12 cellular contexts compared by ENCODE assay signal in genomic region chr5:127206320-127207113, GRCh38.
DNase-seq lines count a peak whose midpoint lies in the region; ATAC-seq, FAIRE-seq and TF ChIP-seq lines count a peak whose summit lies in the region.
"Had no signal": no experiment of that assay in that cellular context is flagged by ENCODE, and none has a peak within 500 bp of the region (broad histone marks: within the 10 kb centered on the region; RNA-seq: fewer than 3 reads in every experiment).

No MANE protein-coding gene starts in this region.

- no peak overlapping the region for H3K27ac ChIP-seq in keratinocyte (ENCODE audit: control insufficient read depth, insufficient read depth, low read length)
- H3K27ac ChIP-seq: heart right ventricle had no signal

- TF ChIP-seq CTCF in keratinocyte (optimal IDR thresholded peaks at IDR 0.05 in 1 of 3, IDR thresholded peaks at IDR 0.05 in 1 of 3, conservative IDR thresholded peaks at IDR 0.05 in 1 of 3; ENCODE audit: extremely low read depth in 1 of 3, insufficient read depth in 2 of 3, low read length in 3 of 3) = no peak

- H3K9ac ChIP-seq in adipocyte (ENCODE audit: low read length) (no peak overlapping the region), keratinocyte (ENCODE audit: control insufficient read depth, extremely low read depth, insufficient read depth, low read length) (no peak overlapping the region)

- peaks cover 13% of the 10 kb centered on the region for H3K4me1 ChIP-seq in adipocyte (ENCODE audit: control insufficient read depth, insufficient read depth, low read length)
- H3K4me1 ChIP-seq in keratinocyte (ENCODE audit: control insufficient read depth, extremely low read depth, insufficient read depth, low read length) = peaks cover 9% of the 10 kb centered on the region
- H3K4me1 ChIP-seq: heart right ventricle had no signal

- H3K27me3 ChIP-seq in adipocyte (replicated peaks; ENCODE audit: control insufficient read depth, insufficient read depth, low read length) (peaks cover 2% of the 10 kb centered on the region), keratinocyte (ENCODE audit: control insufficient read depth, extremely low read depth, insufficient read depth, low read length) (peaks cover 9% of the 10 kb centered on the region)
- H3K27me3 ChIP-seq: heart right ventricle had no signal

- no peak overlapping the region for H3K27ac Mint-ChIP-seq in activated naive CD4-positive, alpha-beta T cell treated with anti-CD3 and anti-CD28 coated beads, Interleukin-2, amount 50 U/mL, for 72 hours
- H3K27ac Mint-ChIP-seq: activated naive CD8-positive, alpha-beta T cell treated with anti-CD3 and anti-CD28 coated beads, Interleukin-2, amount 50 U/mL, for 24 hours had no signal

- DNase-seq in AG20443 (ENCODE audit: low spot score) (peak; percentile 37), HTR-8/SVneo (ENCODE audit: insufficient read length, low spot score) (peak; percentile 53), adipocyte (ENCODE audit: low read depth) (peak; percentile 85), keratinocyte (ENCODE audit: low read depth, low spot score) (no peak), left colon (no peak), NCI-H2227 treated with DMSO at 0.1 percent for 48 hours (lab: John Stamatoyannopoulos, UW) (no peak)
- DNase-seq in activated CD4-positive, alpha-beta T cell treated with anti-CD3 and anti-CD28 coated beads for 1 hour = no peak
- no peak for DNase-seq in activated naive CD4-positive, alpha-beta T cell treated with anti-CD3 and anti-CD28 coated beads, Interleukin-2, amount 50 U/mL, for 72 hours (ENCODE audit: low spot score in 2 of 2)
- DNase-seq: activated naive CD8-positive, alpha-beta T cell treated with anti-CD3 and anti-CD28 coated beads, Interleukin-2, amount 50 U/mL, for 24 hours; DMS79; heart right ventricle; NCI-H187 had no signal

- no peaks in the 10 kb centered on the region for H3K36me3 ChIP-seq in adipocyte (ENCODE audit: control insufficient read depth, insufficient read depth, low read length, severe bottlenecking)
- no peaks in the 10 kb centered on the region for H3K36me3 ChIP-seq in keratinocyte (ENCODE audit: control insufficient read depth in 2 of 2, extremely low read depth in 1 of 2, insufficient read depth in 2 of 2, low read length in 2 of 2)
- H3K36me3 ChIP-seq: heart right ventricle had no signal

- ATAC-seq in left colon = no peak
- ATAC-seq in activated naive CD4-positive, alpha-beta T cell treated with anti-CD3 and anti-CD28 coated beads, Interleukin-2, amount 50 U/mL, for 72 hours = no peak
- ATAC-seq: activated naive CD8-positive, alpha-beta T cell treated with anti-CD3 and anti-CD28 coated beads, Interleukin-2, amount 50 U/mL, for 24 hours; heart right ventricle had no signal

- H3K9me3 Mint-ChIP-seq in activated naive CD4-positive, alpha-beta T cell treated with anti-CD3 and anti-CD28 coated beads, Interleukin-2, amount 50 U/mL, for 72 hours = no peaks in the 10 kb centered on the region
- H3K9me3 Mint-ChIP-seq: activated naive CD8-positive, alpha-beta T cell treated with anti-CD3 and anti-CD28 coated beads, Interleukin-2, amount 50 U/mL, for 24 hours had no signal

- FAIRE-seq in HTR-8/SVneo (lab: Jason Lieb, UNC) (peak; percentile 81), keratinocyte (lab: Jason Lieb, UNC) (peak; percentile 39)

- no peaks in the 10 kb centered on the region for H3K9me3 ChIP-seq in adipocyte (ENCODE audit: control insufficient read depth, low read length)
- H3K9me3 ChIP-seq in keratinocyte (ENCODE audit: control insufficient read depth, low read depth, low read length) = no peaks in the 10 kb centered on the region

- intact Hi-C loops in left colon (cut with DNase I, micrococcal nuclease) = no loop called here

- dilution Hi-C loops in keratinocyte (cut with MboI; ENCODE audit: extremely low pct_ligation_motif_present, low sequenced_read_pairs) = no loop called here

- no peaks in the 10 kb centered on the region for H3K36me3 Mint-ChIP-seq in activated naive CD4-positive, alpha-beta T cell treated with anti-CD3 and anti-CD28 coated beads, Interleukin-2, amount 50 U/mL, for 72 hours

- H4K20me1 ChIP-seq in keratinocyte (ENCODE audit: control insufficient read depth, extremely low read depth, insufficient read depth, low read length) = no peaks in the 10 kb centered on the region

- H3K4me3 ChIP-seq in adipocyte (ENCODE audit: low read length) (no peak overlapping the region), keratinocyte (ENCODE audit: control insufficient read depth in 2 of 3, extremely low read depth in 1 of 3, insufficient read depth in 2 of 3, low read depth in 1 of 3, low read length in 3 of 3) (no peak overlapping the region)
- H3K4me3 ChIP-seq: heart right ventricle had no signal

- H3K79me2 ChIP-seq in keratinocyte (ENCODE audit: control insufficient read depth, insufficient read depth, low read length) = no peaks in the 10 kb centered on the region

- H3K4me2 ChIP-seq in keratinocyte (ENCODE audit: control insufficient read depth, extremely low read depth, insufficient read depth, low read depth, low read length) = no peak overlapping the region

- H3K9me1 ChIP-seq in keratinocyte (ENCODE audit: control insufficient read depth, extremely low read depth, insufficient read depth, low read length) = no peaks in the 10 kb centered on the region

- no peak overlapping the region for H2AFZ ChIP-seq in keratinocyte (ENCODE audit: control insufficient read depth, low read length)

Comparison
In these comparisons a context has a peak if more than half of its experiments do, and no peak if none do; other contexts are left out.
1. DNase-seq: peak in AG20443 (single experiment), HTR-8/SVneo (single experiment) and adipocyte (single experiment); none in keratinocyte (single experiment), activated CD4-positive, alpha-beta T cell treated with anti-CD3 and anti-CD28 coated beads for 1 hour (single experiment), left colon (0 of 2), activated naive CD4-positive, alpha-beta T cell treated with anti-CD3 and anti-CD28 coated beads, Interleukin-2, amount 50 U/mL, for 72 hours (0 of 2) and NCI-H2227 treated with DMSO at 0.1 percent for 48 hours (single experiment).